In genomic region chr10:105506258-105506657, GRCh38 we compare ENCODE assay signal across 25 cellular contexts.
"Had no signal": no experiment of that assay in that cellular context is flagged by ENCODE, and none has a peak within 500 bp of the region (broad histone marks: within the 10 kb centered on the region; RNA-seq: fewer than 3 reads in every experiment).

No MANE protein-coding gene starts in this region.

- H3K27ac Mint-ChIP-seq: naive thymus-derived CD8-positive, alpha-beta T cell; natural killer cell treated with Interleukin-12 subunit alpha and Interleukin-12 subunit beta and Interleukin-15 and Interleukin-18, amount 100 ng/mL, for 72 hours; nephron progenitor cell; progenitor cell of endocrine pancreas; stimulated activated effector memory CD8-positive, alpha-beta T cell treated with anti-CD3 and anti-CD28 coated beads, Interleukin-12 subunit alpha, Interleukin-12 subunit beta, amount 100 ng/mL, for 72 hours; stimulated activated naive B cell treated with anti-CD40 and anti-IgM and Interleukin-4, amounts not matched to agents 10 μg/mL and 1 μg/mL and 100 μg/mL, for 72 hours; stimulated activated naive CD8-positive, alpha-beta T cell treated with anti-CD3 and anti-CD28 coated beads, Interleukin-15, Interleukin-2, amounts not matched to agents 100 ng/mL and 50 ng/mL, for 24 hours had no signal

- H3K4me1 Mint-ChIP-seq: naive thymus-derived CD8-positive, alpha-beta T cell; neural crest cell; stimulated activated effector memory CD8-positive, alpha-beta T cell treated with anti-CD3 and anti-CD28 coated beads, Interleukin-12 subunit alpha, Interleukin-12 subunit beta, amount 100 ng/mL, for 72 hours; stimulated activated naive B cell treated with anti-CD40 and anti-IgM and Interleukin-4, amounts not matched to agents 10 μg/mL and 1 μg/mL and 100 μg/mL, for 72 hours had no signal

- DNase-seq: naive thymus-derived CD8-positive, alpha-beta T cell; nephron progenitor cell; nucleus accumbens; posterior cingulate gyrus; psoas muscle; right cardiac atrium; right lobe of liver; sigmoid colon; small intestine; stimulated activated CD4-positive, alpha-beta T cell treated with anti-CD3 and anti-CD28 coated beads, Interleukin-15, amount 100 ng/mL, for 24 hours; stimulated activated CD4-positive, alpha-beta T cell treated with anti-CD3 and anti-CD28 coated beads, Interleukin-2, amount 100 ng/mL, for 24 hours; stimulated activated CD4-positive, alpha-beta T cell treated with anti-CD3 and anti-CD28 coated beads, Interleukin-2, amount 100 ng/mL, for 48 hours; stimulated activated CD4-positive, alpha-beta T cell treated with anti-CD3 and anti-CD28 coated beads, Interleukin-4, amount 100 ng/mL, for 24 hours; stimulated activated naive B cell treated with anti-CD40 and anti-IgM and Interleukin-4, amounts not matched to agents 10 μg/mL and 1 μg/mL and 100 μg/mL, for 72 hours; stimulated activated naive CD4-positive, alpha-beta T cell treated with Interleukin-2 at 50 U/mL for 16 hours; stomach; thyroid gland; trophoblast cell; upper lobe of left lung; uterus had no signal

- H3K4me3 Mint-ChIP-seq: naive thymus-derived CD8-positive, alpha-beta T cell; natural killer cell treated with Interleukin-12 subunit alpha and Interleukin-12 subunit beta and Interleukin-15 and Interleukin-18, amount 100 ng/mL, for 72 hours; nephron progenitor cell; neural crest cell; stimulated activated effector memory CD8-positive, alpha-beta T cell treated with anti-CD3 and anti-CD28 coated beads, Interleukin-12 subunit alpha, Interleukin-12 subunit beta, amount 100 ng/mL, for 72 hours; stimulated activated naive B cell treated with anti-CD40 and anti-IgM and Interleukin-4, amounts not matched to agents 10 μg/mL and 1 μg/mL and 100 μg/mL, for 72 hours; stimulated activated naive CD8-positive, alpha-beta T cell treated with anti-CD3 and anti-CD28 coated beads, Interleukin-15, Interleukin-2, amounts not matched to agents 100 ng/mL and 50 ng/mL, for 24 hours had no signal

- H3K36me3 Mint-ChIP-seq: naive thymus-derived CD8-positive, alpha-beta T cell; natural killer cell treated with Interleukin-12 subunit alpha and Interleukin-12 subunit beta and Interleukin-15 and Interleukin-18, amount 100 ng/mL, for 72 hours; stimulated activated effector memory CD8-positive, alpha-beta T cell treated with anti-CD3 and anti-CD28 coated beads, Interleukin-12 subunit alpha, Interleukin-12 subunit beta, amount 100 ng/mL, for 72 hours; stimulated activated naive B cell treated with anti-CD40 and anti-IgM and Interleukin-4, amounts not matched to agents 10 μg/mL and 1 μg/mL and 100 μg/mL, for 72 hours had no signal

- FAIRE-seq: small intestine had no signal

- H3K9me3 Mint-ChIP-seq: nephron progenitor cell, neural crest cell had no signal

- H3K27me3 Mint-ChIP-seq: naive thymus-derived CD8-positive, alpha-beta T cell; natural killer cell treated with Interleukin-12 subunit alpha and Interleukin-12 subunit beta and Interleukin-15 and Interleukin-18, amount 100 ng/mL, for 72 hours; progenitor cell of endocrine pancreas; stimulated activated naive B cell treated with anti-CD40 and anti-IgM and Interleukin-4, amounts not matched to agents 10 μg/mL and 1 μg/mL and 100 μg/mL, for 72 hours; stimulated activated naive CD8-positive, alpha-beta T cell treated with anti-CD3 and anti-CD28 coated beads, Interleukin-15, Interleukin-2, amounts not matched to agents 100 ng/mL and 50 ng/mL, for 24 hours had no signal
